In the genomic region with DNA sequence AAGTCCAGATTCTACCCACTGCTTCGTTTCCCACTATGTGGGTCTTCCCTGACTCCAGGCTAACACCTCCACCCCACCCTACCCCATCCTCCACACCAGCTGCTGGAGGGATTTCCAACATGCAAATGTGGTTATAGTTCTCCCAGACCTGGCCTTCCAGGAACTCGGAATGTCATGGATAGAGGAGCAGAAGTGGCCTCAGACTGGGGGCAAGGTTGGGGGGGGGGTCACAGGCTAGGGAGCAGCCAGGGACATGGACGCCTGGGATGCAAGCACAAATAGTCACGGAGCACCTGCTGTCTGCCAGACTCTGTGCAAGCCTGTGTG, we compare ENCODE assay signal across 11 cellular contexts. TPM values are rescaled to one million over a fixed set of nuclear protein-coding genes. Genes with fewer than 3 reads are reported as not detected.
A peak's percentile ranks its signal among the peaks of the same experiment; 100 is the strongest.
DNase-seq lines count a peak whose midpoint lies in the region; ATAC-seq and TF ChIP-seq lines count a peak whose summit lies in the region.
"Had no signal": no experiment of that assay in that cellular context is flagged by ENCODE, and none has a peak within 500 bp of the region (broad histone marks: within the 10 kb centered on the region; RNA-seq: fewer than 3 reads in every experiment).

No MANE protein-coding gene starts in this region.

- no peak for DNase-seq in HFF-Myc (ENCODE audit: extremely low read depth, low read depth)
- DNase-seq in central memory CD8-positive, alpha-beta T cell (ENCODE audit: low spot score in 2 of 2): no peak
- DNase-seq in neural progenitor cell (ENCODE audit: low spot score): no peak
- DNase-seq in ureter (ENCODE audit: low spot score): no peak
- no peak for DNase-seq in germinal center (ENCODE audit: low spot score)
- DNase-seq: dermis blood vessel endothelial cell, SIG-M5 had no signal

- peak overlapping the region; percentile 81 for H3K4me3 Mint-ChIP-seq in central memory CD8-positive, alpha-beta T cell
- peak overlapping the region; percentile 81 for H3K4me3 Mint-ChIP-seq in neural progenitor cell

- H3K4me1 Mint-ChIP-seq in central memory CD8-positive, alpha-beta T cell: peaks cover 45% of the 10 kb centered on the region
- H3K4me1 Mint-ChIP-seq in neural progenitor cell: peaks cover 40% of the 10 kb centered on the region

- H3K27me3 ChIP-seq in neural progenitor cell: peaks cover 14% of the 10 kb centered on the region

- no peak overlapping the region for H3K4me2 ChIP-seq in neural progenitor cell

- no peaks in the 10 kb centered on the region for H3K36me3 ChIP-seq in neural progenitor cell

- H3K9me3 ChIP-seq in neural progenitor cell (ENCODE audit: low read depth): no peaks in the 10 kb centered on the region

- H3K9me3 Mint-ChIP-seq in central memory CD8-positive, alpha-beta T cell: no peaks in the 10 kb centered on the region
- H3K9me3 Mint-ChIP-seq in neural progenitor cell: no peaks in the 10 kb centered on the region

- peaks cover 11% of the 10 kb centered on the region for H3K36me3 Mint-ChIP-seq in central memory CD8-positive, alpha-beta T cell (ENCODE audit: insufficient read depth)
- H3K36me3 Mint-ChIP-seq in neural progenitor cell: peaks cover 2% of the 10 kb centered on the region

- H2AFZ ChIP-seq in neural progenitor cell (replicated peaks): no peak overlapping the region

- H3K27ac Mint-ChIP-seq in central memory CD8-positive, alpha-beta T cell (ENCODE audit: low read depth): no peak overlapping the region
- no peak overlapping the region for H3K27ac Mint-ChIP-seq in neural progenitor cell

- peaks cover 9% of the 10 kb centered on the region for H3F3A ChIP-seq in neural progenitor cell (ENCODE audit: low read depth)

- H3K4me3 ChIP-seq in HFF-Myc (replicated peaks; ENCODE audit: low read depth, low read length) (peak overlapping the region; percentile 78), neural progenitor cell (no peak overlapping the region)

- H4K20me1 ChIP-seq in neural progenitor cell (ENCODE audit: low read depth): peaks cover 20% of the 10 kb centered on the region

- ATAC-seq in central memory CD8-positive, alpha-beta T cell (replicated peaks; ENCODE audit: extremely low read depth, poor library complexity, severe bottlenecking): no peak
- ATAC-seq in GM21526 (IDR thresholded peaks at IDR 0.05; ENCODE audit: low FRiP score, unreplicated experiment) (no peak), GM18868 (IDR thresholded peaks at IDR 0.05; ENCODE audit: unreplicated experiment) (no peak)

- peaks cover 20% of the 10 kb centered on the region for H3K4me1 ChIP-seq in neural progenitor cell

- no peak overlapping the region for H3K9ac ChIP-seq in neural progenitor cell

- no peaks in the 10 kb centered on the region for H3K79me2 ChIP-seq in neural progenitor cell (ENCODE audit: low read depth)

- no peak for TF ChIP-seq CTCF in C4-2B (conservative IDR thresholded peaks at IDR 0.05)
- no peak for TF ChIP-seq CTCF in HFF-Myc (IDR thresholded peaks at IDR 0.05; ENCODE audit: low read depth, low read length, missing control alignments)
- no peak for TF ChIP-seq CTCF in neural progenitor cell (IDR thresholded peaks at IDR 0.05)

- H3K27ac ChIP-seq in C4-2B (peak overlapping the region; percentile 90), neural progenitor cell (no peak overlapping the region)

- H3K27me3 Mint-ChIP-seq in central memory CD8-positive, alpha-beta T cell: no peaks in the 10 kb centered on the region
- peaks cover 13% of the 10 kb centered on the region for H3K27me3 Mint-ChIP-seq in neural progenitor cell (ENCODE audit: insufficient read depth, low read depth)

RNA-seq across cellular contexts. Expression of a gene that starts 2.0 kb away (rescaled TPM):
- total RNA-seq in neural progenitor cell (ENCODE audit: low replicate concordance) (2.9 and 6.4 TPM in 2 replicates), ureter (7.8 TPM)

RNA-seq across cellular contexts. Expression of a gene that starts 25.4 kb away (rescaled TPM):
- total RNA-seq in neural progenitor cell (ENCODE audit: low replicate concordance): not detected in 2 replicates
- total RNA-seq in ureter: 44.3 TPM
- total RNA-seq: activated CD8-positive, alpha-beta memory T cell treated with anti-CD3 and anti-CD28 coated beads for 36 hours; dermis blood vessel endothelial cell had no signal

RNA-seq across cellular contexts. Expression of a gene that starts 44.8 kb away (rescaled TPM):
- total RNA-seq in neural progenitor cell (ENCODE audit: low replicate concordance) (55.7 and 72.4 TPM in 2 replicates), ureter (46.1 TPM)

Comparison
In these comparisons a context has a peak if more than half of its experiments do, and no peak if none do; other contexts are left out.
1. RNA of a gene that starts 25.4 kb away (total RNA-seq): 44.3 TPM in ureter (single experiment); not detected in neural progenitor cell; every median in the first group is over 10 times any median in the second.